ENCODE assay signal across 36 cellular contexts in genomic region chr6:67898875-67899274, GRCh38.
"Had no signal": no experiment of that assay in that cellular context is flagged by ENCODE, and none has a peak within 500 bp of the region (broad histone marks: within the 10 kb centered on the region; RNA-seq: fewer than 3 reads in every experiment).

No MANE protein-coding gene starts in this region.

- H3K9me2 ChIP-seq: SK-N-SH had no signal

- H3K36me3 ChIP-seq: brain microvascular endothelial cell, Peyer's patch, SJSA1 had no signal

- H3K27ac ChIP-seq: brain microvascular endothelial cell, KMS-11, Peyer's patch, SJSA1, VCaP had no signal

- H3K9ac ChIP-seq: KMS-11, SK-N-SH had no signal

- ATAC-seq: activated CD8-positive, alpha-beta T cell treated with anti-CD3 and anti-CD28 coated beads for 36 hours; activated T-cell treated with anti-CD3 and anti-CD28 coated beads, Interleukin-2, amount 50 U/mL, for 72 hours; activated T-helper 17 cell treated with anti-CD3 and anti-CD28 coated beads, Interleukin-2, amount 50 U/mL, for 72 hours; PC-3 had no signal

- H3K27me3 ChIP-seq: brain microvascular endothelial cell, Peyer's patch, SJSA1 had no signal

- H3K9me3 ChIP-seq: Peyer's patch, SK-N-SH had no signal

- H3K4me2 ChIP-seq: KMS-11, SK-N-SH had no signal

- H3K4me3 ChIP-seq: Peyer's patch, SJSA1 had no signal

- H3K27me3 Mint-ChIP-seq: activated CD4-positive, alpha-beta T cell treated with anti-CD3 and anti-CD28 coated beads, Interleukin-2, amount 10 ng/mL, durations not matched to agents 24 days and 14 days; activated CD8-positive, alpha-beta T cell treated with anti-CD3 and anti-CD28 coated beads for 36 hours; activated naive CD8-positive, alpha-beta T cell treated with anti-CD3 and anti-CD28 coated beads for 36 hours; activated T-helper 17 cell treated with anti-CD3 and anti-CD28 coated beads, Interleukin-2, amount 50 U/mL, for 72 hours had no signal

- H3K4me1 Mint-ChIP-seq: activated CD4-positive, alpha-beta T cell treated with anti-CD3 and anti-CD28 coated beads, Interleukin-2, amount 10 ng/mL, durations not matched to agents 24 days and 14 days; activated naive CD8-positive, alpha-beta T cell treated with anti-CD3 and anti-CD28 coated beads for 36 hours had no signal

- H3K36me3 Mint-ChIP-seq: activated naive CD8-positive, alpha-beta T cell treated with anti-CD3 and anti-CD28 coated beads for 36 hours had no signal

- H3K27ac Mint-ChIP-seq: activated CD4-positive, alpha-beta T cell treated with anti-CD3 and anti-CD28 coated beads, Interleukin-2, amount 10 ng/mL, durations not matched to agents 24 days and 14 days; activated CD8-positive, alpha-beta T cell treated with anti-CD3 and anti-CD28 coated beads for 36 hours; activated naive CD8-positive, alpha-beta T cell treated with anti-CD3 and anti-CD28 coated beads for 36 hours; activated T-cell treated with anti-CD3 and anti-CD28 coated beads, Interleukin-2, amount 50 U/mL, for 72 hours; activated T-helper 17 cell treated with anti-CD3 and anti-CD28 coated beads, Interleukin-2, amount 50 U/mL, for 72 hours had no signal

- H3K4me3 Mint-ChIP-seq: activated CD4-positive, alpha-beta T cell treated with anti-CD3 and anti-CD28 coated beads, Interleukin-2, amount 10 ng/mL, durations not matched to agents 24 days and 14 days; activated CD8-positive, alpha-beta T cell treated with anti-CD3 and anti-CD28 coated beads for 36 hours; activated naive CD8-positive, alpha-beta T cell treated with anti-CD3 and anti-CD28 coated beads for 36 hours; activated T-cell treated with anti-CD3 and anti-CD28 coated beads, Interleukin-2, amount 50 U/mL, for 72 hours; activated T-helper 17 cell treated with anti-CD3 and anti-CD28 coated beads, Interleukin-2, amount 50 U/mL, for 72 hours had no signal

- DNase-seq: activated CD4-positive, alpha-beta T cell treated with anti-CD3 and anti-CD28 coated beads for 1 hour; activated CD4-positive, alpha-beta T cell treated with anti-CD3 and anti-CD28 coated beads, Interleukin-2, amount 10 ng/mL, durations not matched to agents 24 days and 14 days; activated CD4-positive, alpha-beta T cell treated with anti-CD3 and anti-CD28 coated beads, Interleukin-2, amount 50 U/mL, for 4 hours; activated CD4-positive, CD25-positive, alpha-beta regulatory T cell; activated CD8-positive, alpha-beta T cell treated with anti-CD3 and anti-CD28 coated beads for 36 hours; activated effector memory CD4-positive, alpha-beta T cell treated with anti-CD3 and anti-CD28 coated beads, Interleukin-2, amount 50 U/mL, for 16 hours; activated naive CD4-positive, alpha-beta T cell; activated naive CD4-positive, alpha-beta T cell treated with anti-CD3 and anti-CD28 coated beads, Interleukin-2, amount 50 U/mL, for 16 hours; activated naive CD8-positive, alpha-beta T cell treated with anti-CD3 and anti-CD28 coated beads for 36 hours; activated T-cell treated with anti-CD3 and anti-CD28 coated beads, Interleukin-2, amount 50 U/mL, for 1 hour; activated T-cell treated with anti-CD3 and anti-CD28 coated beads, Interleukin-2, amount 50 U/mL, for 72 hours; amniotic stem cell; aorta; brain microvascular endothelial cell; central memory CD4-positive, alpha-beta T cell; NCI-H1092 treated with DMSO at 0.1 percent for 48 hours; NCI-H1417; NCI-H146; NCI-H187; NCI-H2029 treated with DMSO at 0.1 percent for 48 hours; NCI-H2107; NCI-H2171; NCI-H510A; NCI-H526; NCI-H748 treated with DMSO at 0.1 percent for 48 hours; PC-3; Peyer's patch; RPMI8226; SHP77 treated with DMSO at 0.1 percent for 48 hours; SK-N-SH; T-helper 1 cell; T1000 had no signal
